Comparison of ENCODE assay signal across 21 cellular contexts in genomic region chr1:93716163-93716562, GRCh38. TPM values are rescaled to one million over a fixed set of nuclear protein-coding genes. Genes with fewer than 3 reads are reported as not detected.
DNase-seq lines count a peak whose midpoint lies in the region; ATAC-seq and TF ChIP-seq lines count a peak whose summit lies in the region.
"Had no signal": no experiment of that assay in that cellular context is flagged by ENCODE, and none has a peak within 500 bp of the region (broad histone marks: within the 10 kb centered on the region; RNA-seq: fewer than 3 reads in every experiment).

No MANE protein-coding gene starts in this region.

- TF ChIP-seq CTCF in heart left ventricle (IDR thresholded peaks at IDR 0.05), result no peak
- TF ChIP-seq CTCF in right atrium auricular region (IDR thresholded peaks at IDR 0.05), result no peak
- no peak for TF ChIP-seq CTCF in foreskin fibroblast (IDR thresholded peaks at IDR 0.05; ENCODE audit: low read depth, low read length)
- no peak for TF ChIP-seq CTCF in H9 (conservative IDR thresholded peaks at IDR 0.05)

- peaks cover 7% of the 10 kb centered on the region for H3K9me3 Mint-ChIP-seq in activated T-helper 17 cell treated with anti-CD3 and anti-CD28 coated beads, Interleukin-2, amount 50 U/mL, for 72 hours
- no peaks in the 10 kb centered on the region for H3K9me3 Mint-ChIP-seq in H9
- H3K9me3 Mint-ChIP-seq in effector memory CD8-positive, alpha-beta T cell, result no peaks in the 10 kb centered on the region
- H3K9me3 Mint-ChIP-seq: natural killer cell, WTC11 had no signal

- no peaks in the 10 kb centered on the region for H3K23me2 ChIP-seq in H9 (ENCODE audit: insufficient read length, low read depth, low read length, poor library complexity, severe bottlenecking)

- H3K4me1 ChIP-seq in heart left ventricle (peaks cover 0 to 27% (median 10%) of the 10 kb centered on the region in 12 donors), right atrium auricular region (peaks cover 0 to 16% of the 10 kb centered on the region in 2 donors), H9 (ENCODE audit: insufficient read depth, low read length) (no peaks in the 10 kb centered on the region)

- H2AFZ ChIP-seq in H9 (ENCODE audit: low read length), result no peak overlapping the region

- H3T11ph ChIP-seq in H9 (ENCODE audit: low read length), result no peak overlapping the region

- intact Hi-C loops in heart left ventricle (cut with DNase I), result no loop called here

- H2BK5ac ChIP-seq in H9 (ENCODE audit: insufficient read length, low read length), result no peak overlapping the region

- no peak for TF ChIP-seq POLR2A in heart left ventricle (IDR thresholded peaks at IDR 0.05)

- H3K14ac ChIP-seq in H9 (ENCODE audit: insufficient read depth, low read length), result no peak overlapping the region

- H3K27ac ChIP-seq in heart left ventricle (peak overlapping the region in 9 of 12 donors; percentile 42 to 80 (median 59)), right atrium auricular region (peak overlapping the region in 1 of 2 donors; percentile 47), H9 (ENCODE audit: insufficient read length, low read depth, low read length) (no peak overlapping the region)

- H3K36me3 Mint-ChIP-seq in activated T-helper 17 cell treated with anti-CD3 and anti-CD28 coated beads, Interleukin-2, amount 50 U/mL, for 72 hours (ENCODE audit: low read depth), result no peaks in the 10 kb centered on the region
- no peaks in the 10 kb centered on the region for H3K36me3 Mint-ChIP-seq in H9 (ENCODE audit: insufficient read depth in 1 of 3, low read depth in 3 of 3)
- H3K36me3 Mint-ChIP-seq in effector memory CD8-positive, alpha-beta T cell (ENCODE audit: insufficient read depth), result no peaks in the 10 kb centered on the region
- H3K36me3 Mint-ChIP-seq: natural killer cell, type B pancreatic cell, WTC11 had no signal

- H4K91ac ChIP-seq in H9 (ENCODE audit: insufficient read length, low read depth, low read length), result no peak overlapping the region

- peak overlapping the region; percentile 43 for H3K4me3 Mint-ChIP-seq in activated T-helper 17 cell treated with anti-CD3 and anti-CD28 coated beads, Interleukin-2, amount 50 U/mL, for 72 hours
- H3K4me3 Mint-ChIP-seq in H9, result no peak overlapping the region
- H3K4me3 Mint-ChIP-seq in effector memory CD8-positive, alpha-beta T cell, result no peak overlapping the region
- H3K4me3 Mint-ChIP-seq: central memory CD8-positive, alpha-beta T cell; HFFc6; immature natural killer cell; natural killer cell; type B pancreatic cell; WTC11 had no signal

- H3K4me2 ChIP-seq in H9 (ENCODE audit: insufficient read depth, insufficient read length, low read length), result no peak overlapping the region

- H3K27me3 Mint-ChIP-seq in activated T-helper 17 cell treated with anti-CD3 and anti-CD28 coated beads, Interleukin-2, amount 50 U/mL, for 72 hours, result peaks cover 9% of the 10 kb centered on the region
- H3K27me3 Mint-ChIP-seq in H9 (ENCODE audit: low read depth), result peaks cover 2% of the 10 kb centered on the region; the same call in 1 of the 2 replicates
- H3K27me3 Mint-ChIP-seq in effector memory CD8-positive, alpha-beta T cell, result no peaks in the 10 kb centered on the region
- H3K27me3 Mint-ChIP-seq: central memory CD8-positive, alpha-beta T cell had no signal

- no peak for ATAC-seq in heart left ventricle
- ATAC-seq in HG02571 (IDR thresholded peaks at IDR 0.05; ENCODE audit: unreplicated experiment), result peak; percentile 7
- ATAC-seq in activated T-helper 17 cell treated with anti-CD3 and anti-CD28 coated beads, Interleukin-2, amount 50 U/mL, for 72 hours (replicated peaks), result no peak
- no peak for ATAC-seq in effector memory CD8-positive, alpha-beta T cell (replicated peaks)
- ATAC-seq: left lobe of liver, WTC11 had no signal

- H3K79me1 ChIP-seq in H9 (ENCODE audit: insufficient read depth, low read depth, low read length, poor library complexity, severe bottlenecking), result no peaks in the 10 kb centered on the region

- H3K79me2 ChIP-seq in H9 (ENCODE audit: insufficient read depth, low read length), result no peaks in the 10 kb centered on the region

- peaks cover 0 to 5% (median 0%) of the 10 kb centered on the region in 12 donors for H3K9me3 ChIP-seq in heart left ventricle
- no peaks in the 10 kb centered on the region for H3K9me3 ChIP-seq in right atrium auricular region
- no peaks in the 10 kb centered on the region for H3K9me3 ChIP-seq in H9 (ENCODE audit: control insufficient read depth, low read depth, low read length)

- H2AK5ac ChIP-seq in H9 (ENCODE audit: insufficient read length, low read length), result no peak overlapping the region

- H3K18ac ChIP-seq in H9 (ENCODE audit: insufficient read length, low read depth, low read length), result no peak overlapping the region

- no peak overlapping the region for H3K23ac ChIP-seq in H9 (ENCODE audit: insufficient read length, low read depth, low read length)

- H3K36me3 ChIP-seq in heart left ventricle (no peaks in the 10 kb centered on the region), right atrium auricular region (no peaks in the 10 kb centered on the region)
- H3K36me3 ChIP-seq: MG63, stomach had no signal

- H2BK120ac ChIP-seq in H9 (ENCODE audit: low read depth, low read length, poor library complexity, severe bottlenecking), result no peak overlapping the region

- H4K20me1 ChIP-seq in H9 (ENCODE audit: control insufficient read depth, insufficient read depth, insufficient read length), result peaks cover 3% of the 10 kb centered on the region

- no peak overlapping the region for H3K27ac Mint-ChIP-seq in activated T-helper 17 cell treated with anti-CD3 and anti-CD28 coated beads, Interleukin-2, amount 50 U/mL, for 72 hours
- H3K27ac Mint-ChIP-seq in H9, result no peak overlapping the region
- no peak overlapping the region for H3K27ac Mint-ChIP-seq in effector memory CD8-positive, alpha-beta T cell
- H3K27ac Mint-ChIP-seq: HFFc6, immature natural killer cell, natural killer cell, type B pancreatic cell, WTC11 had no signal

- no peak overlapping the region for H3K4ac ChIP-seq in H9 (ENCODE audit: low read depth, low read length)

- no peak overlapping the region for H2BK15ac ChIP-seq in H9 (ENCODE audit: low read depth, low read length)

- WGBS in heart left ventricle, 4 donors, result 75 to 97% (median 85%) methylated on average over 1 of the region's 1 CpG
- no CpG with 5 or more reads among the region's 1 CpG for WGBS in H9 (ENCODE audit: extremely low coverage, insufficient read length, low lambda C conversion rate)

- H3K56ac ChIP-seq in H9 (ENCODE audit: insufficient read length, low read depth, low read length), result no peak overlapping the region

- no peak overlapping the region for H4K5ac ChIP-seq in H9 (ENCODE audit: insufficient read length, low read depth, low read length)

- no peak overlapping the region for H2BK20ac ChIP-seq in H9 (ENCODE audit: low read depth, low read length, poor library complexity, severe bottlenecking)

- DNase-seq in heart left ventricle, result no peak
- DNase-seq in right atrium auricular region (ENCODE audit: low spot score), result no peak
- no peak for DNase-seq in middle frontal gyrus (ENCODE audit: extremely low spot score, low spot score)
- DNase-seq in foreskin fibroblast, result no peak
- no peak for DNase-seq in H9
- DNase-seq in effector memory CD8-positive, alpha-beta T cell, result no peak
- DNase-seq: activated CD4-positive, alpha-beta T cell treated with anti-CD3 and anti-CD28 coated beads, Interleukin-2, amount 50 U/mL, for 4 hours; activated naive CD4-positive, alpha-beta T cell treated with anti-CD3 and anti-CD28 coated beads, Interleukin-2, amount 50 U/mL, for 16 hours; anterior cingulate cortex; HFFc6; immature natural killer cell; MG63; natural killer cell; stomach; T-helper 9 cell had no signal

- no peak overlapping the region for H3K4me3 ChIP-seq in heart left ventricle
- H3K4me3 ChIP-seq in right atrium auricular region, result no peak overlapping the region
- H3K4me3 ChIP-seq in foreskin fibroblast (ENCODE audit: low read depth in 1 of 2, low read length in 2 of 2), result no peak overlapping the region
- H3K4me3 ChIP-seq: MG63, stomach had no signal

- no peak overlapping the region for H4K8ac ChIP-seq in H9 (replicated peaks; ENCODE audit: insufficient read length, low read depth, low read length)

- H3K27me3 ChIP-seq in heart left ventricle, result no peaks in the 10 kb centered on the region
- no peaks in the 10 kb centered on the region for H3K27me3 ChIP-seq in right atrium auricular region
- H3K27me3 ChIP-seq in H9 (ENCODE audit: insufficient read depth, low read length), result no peaks in the 10 kb centered on the region
- H3K27me3 ChIP-seq: MG63, stomach had no signal

- H3K9ac ChIP-seq in H9 (ENCODE audit: extremely low read depth, insufficient read length, low read length), result no peak overlapping the region

- H3K4me1 Mint-ChIP-seq in activated T-helper 17 cell treated with anti-CD3 and anti-CD28 coated beads, Interleukin-2, amount 50 U/mL, for 72 hours, result peaks cover 29% of the 10 kb centered on the region
- H3K4me1 Mint-ChIP-seq in H9, result peaks cover 0 to 5% of the 10 kb centered on the region in 2 experiments; a peak in 2 of 4 replicates
- peaks cover 8% of the 10 kb centered on the region in 2 donors for H3K4me1 Mint-ChIP-seq in effector memory CD8-positive, alpha-beta T cell (ENCODE audit: low read depth in 2 of 2)

- no peak overlapping the region for H2BK12ac ChIP-seq in H9 (ENCODE audit: insufficient read length, low read depth, low read length)

RNA-seq across cellular contexts. Expression of gene BCAR3, which starts 34.5 kb away (rescaled TPM):
- total RNA-seq in heart left ventricle (10 to 100 TPM in 8 of 9 donors, 1 to 10 TPM in 1; 7.5 to 25.0 (median 17.3) TPM), right atrium auricular region (10 to 100 TPM; 12.7 to 19.3 TPM), H9 (2021) (4.9 and 5.6 TPM in 2 replicates)
- polyA plus RNA-seq in heart left ventricle, result 1 to 10 TPM; 6.4 to 7.4 TPM
- total RNA-seq in activated T-helper 17 cell treated with anti-CD3 and anti-CD28 coated beads, Interleukin-2, amount 50 U/mL, for 72 hours, result 1 to 10 TPM; 1.3 to 1.9 TPM
